In the genomic region with DNA sequence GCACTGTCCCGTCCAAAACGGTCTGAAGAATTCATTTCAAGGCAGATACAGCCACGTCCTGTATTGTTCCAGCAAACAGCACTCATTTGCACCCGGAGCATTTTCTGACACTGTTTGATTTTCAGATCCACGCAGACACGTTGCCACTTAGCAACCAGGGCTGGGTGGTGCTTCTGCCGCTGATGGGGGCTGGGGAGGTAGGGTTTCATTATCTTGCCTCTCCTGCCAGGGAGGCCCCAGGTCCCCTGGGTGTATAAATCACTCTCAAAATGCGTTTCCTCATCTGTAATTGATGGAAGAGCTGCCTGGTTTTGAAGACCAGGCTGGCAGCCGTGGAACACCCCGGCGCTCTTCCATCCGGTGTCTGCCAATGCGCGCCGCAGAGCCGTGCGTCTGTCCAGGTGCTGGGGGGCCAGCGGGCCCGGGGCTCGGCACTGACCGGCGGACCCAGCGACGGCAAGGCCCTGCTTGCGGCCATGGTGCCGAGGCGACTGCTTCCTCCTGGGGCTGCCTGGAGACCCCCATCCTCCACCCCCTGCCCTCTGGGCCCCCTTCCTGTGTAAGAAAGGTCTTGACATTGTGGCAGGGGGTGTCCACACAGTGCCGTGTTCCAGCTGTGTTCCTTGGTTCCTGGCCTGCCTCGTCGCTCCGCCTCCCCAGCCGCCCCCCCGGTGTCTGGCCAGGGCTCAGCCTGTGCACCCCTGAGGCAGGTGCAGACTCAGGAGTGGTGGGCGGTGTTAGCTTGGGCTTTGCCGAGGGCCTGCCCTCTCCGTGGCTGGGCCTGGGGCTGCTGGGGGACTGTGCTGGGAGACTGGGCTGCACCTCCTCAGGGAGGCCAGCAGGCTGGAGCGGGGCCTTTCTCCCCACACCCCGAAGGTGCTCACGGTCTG, we compare ENCODE assay signal across 21 cellular contexts. TPM values are rescaled to one million over a fixed set of nuclear protein-coding genes. Genes with fewer than 3 reads are reported as not detected.
DNase-seq lines count a peak whose midpoint lies in the region; ATAC-seq and TF ChIP-seq lines count a peak whose summit lies in the region.
"Had no signal": no experiment of that assay in that cellular context is flagged by ENCODE, and none has a peak within 500 bp of the region (broad histone marks: within the 10 kb centered on the region; RNA-seq: fewer than 3 reads in every experiment).

No MANE protein-coding gene starts in this region.

- TF ChIP-seq POLR2A in right lobe of liver (IDR thresholded peaks at IDR 0.05): no peak

- no peak for ATAC-seq in right lobe of liver
- no peak for ATAC-seq in HG02763 (IDR thresholded peaks at IDR 0.05; ENCODE audit: unreplicated experiment)
- ATAC-seq in HG02588 (IDR thresholded peaks at IDR 0.05; ENCODE audit: unreplicated experiment): no peak
- ATAC-seq: HCT116 had no signal

- no peaks in the 10 kb centered on the region for H3K79me2 ChIP-seq in neural cell (replicated peaks; ENCODE audit: insufficient read depth, low read length)

- H3K4me2 ChIP-seq in neural cell (ENCODE audit: low read length): peak overlapping the region; percentile 51
- H3K4me2 ChIP-seq: PC-9 had no signal

- H3K27ac ChIP-seq in neural cell (ENCODE audit: low read length): peak overlapping the region; percentile 92
- H3K27ac ChIP-seq in right lobe of liver: no peak overlapping the region
- H3K27ac ChIP-seq: GM23248, PC-9, RWPE1 had no signal

- H3K4me1 ChIP-seq in right lobe of liver: no peaks in the 10 kb centered on the region

- intact Hi-C loops in right lobe of liver (cut with DNase I): no loop called here

- DNase-seq in Ammon's horn (ENCODE audit: low spot score) (peak; percentile 21), DMS153 (lab: John Stamatoyannopoulos, UW) (peak; percentile 32), NCI-H2171 treated with DMSO at 0.1 percent for 48 hours (lab: John Stamatoyannopoulos, UW) (peak; percentile 69), right lobe of liver (no peak)
- DNase-seq: ACHN; CD4-positive, CD25-positive, alpha-beta regulatory T cell; COR-L47; GF-D8; NCI-H1105; NCI-H2029; NCI-H524 treated with DMSO at 0.1 percent for 48 hours; PC-9; SIG-M5; T-helper 1 cell had no signal

- H4K20me1 ChIP-seq in neural cell (ENCODE audit: insufficient read depth): no peaks in the 10 kb centered on the region

- H3K36me3 ChIP-seq in neural cell (ENCODE audit: insufficient read depth, low read length) (no peaks in the 10 kb centered on the region), right lobe of liver (no peaks in the 10 kb centered on the region)

- no peaks in the 10 kb centered on the region for H3F3A ChIP-seq in neural cell (ENCODE audit: insufficient read depth, low read length, poor library complexity, severe bottlenecking)

- H3K9me3 ChIP-seq in neural cell (ENCODE audit: low read length) (peaks cover 17% of the 10 kb centered on the region), right lobe of liver (peaks cover 0 to 8% (median 0%) of the 10 kb centered on the region in 4 donors)

- H3K4me3 ChIP-seq in neural cell (ENCODE audit: low read length): peak overlapping the region; percentile 45
- H3K4me3 ChIP-seq in right lobe of liver: no peak overlapping the region
- H3K4me3 ChIP-seq: GM23248, PC-9 had no signal

- peak; percentile 39 for TF ChIP-seq RAD21 in neural cell (conservative IDR thresholded peaks at IDR 0.05)

- 57% methylated on average over 6 of the region's 39 CpGs for WGBS in right lobe of liver (ENCODE audit: insufficient coverage, low coverage, low lambda C conversion rate, missing lambda C conversion rate)

- H2AFZ ChIP-seq in neural cell (ENCODE audit: low read depth, low read length): no peak overlapping the region
- H2AFZ ChIP-seq: GM23248, PC-9 had no signal

- no peaks in the 10 kb centered on the region for H3K9me2 ChIP-seq in neural cell (ENCODE audit: insufficient read depth, low read length)

- H3K9ac ChIP-seq in neural cell (ENCODE audit: low read length): peak overlapping the region; percentile 72
- H3K9ac ChIP-seq: GM23248 had no signal

- no peak for TF ChIP-seq CTCF in neural cell (IDR thresholded peaks at IDR 0.05; ENCODE audit: poor library complexity, severe bottlenecking)
- no peak for TF ChIP-seq CTCF in right lobe of liver (IDR thresholded peaks at IDR 0.05)

- peak; percentile 82 for TF ChIP-seq EP300 in neural cell (conservative IDR thresholded peaks at IDR 0.05; ENCODE audit: poor library complexity, severe bottlenecking)

- no peaks in the 10 kb centered on the region for H3K27me3 ChIP-seq in neural cell (ENCODE audit: insufficient read depth, low read depth, low read length)
- no peaks in the 10 kb centered on the region for H3K27me3 ChIP-seq in right lobe of liver

TF ChIP-seq in neural cell, 6 proteins besides CTCF, POLR2A, EP300 and RAD21:
- peak; percentile 36 for TF ChIP-seq SMC3 (conservative IDR thresholded peaks at IDR 0.05; ENCODE audit: poor library complexity)
- peak; percentile 77 for TF ChIP-seq POLR2AphosphoS5 (IDR thresholded peaks at IDR 0.05)
- TF ChIP-seq MXI1 (conservative IDR thresholded peaks at IDR 0.05; ENCODE audit: poor library complexity, severe bottlenecking): no peak

RNA-seq across cellular contexts. Expression of gene ADGRA1, which starts 16.6 kb away (rescaled TPM):
- 2.2 and 4.5 TPM in 2 replicates for polyA plus RNA-seq in neural cell
- polyA minus RNA-seq in neural cell: 5.8 and 6.7 TPM in 2 replicates
- under 1 TPM in 5 of 6 experiments, not detected in 1; 0.10 to 0.46 (median 0.16) TPM for total RNA-seq in right lobe of liver
- total RNA-seq: CD4-positive, CD25-positive, alpha-beta regulatory T cell; GM23248; LHCN-M2; PC-9 had no signal
- polyA plus RNA-seq: CD4-positive, CD25-positive, alpha-beta regulatory T cell; GM23248 had no signal

RNA-seq across cellular contexts. Expression of gene KNDC1, which starts 55.7 kb away (rescaled TPM):
- 4.3 and 11.8 TPM in 2 replicates for polyA plus RNA-seq in neural cell
- polyA minus RNA-seq in neural cell: 9.0 and 11.7 TPM in 2 replicates
- 10 to 100 TPM in 2 of 6 experiments, 1 to 10 TPM in 3, under 1 TPM in 1; 0.54 to 11.6 (median 8.2) TPM for total RNA-seq in right lobe of liver
- polyA plus RNA-seq: CD4-positive, CD25-positive, alpha-beta regulatory T cell had no signal

Comparison
In these comparisons a context has a peak if more than half of its experiments do, and no peak if none do; other contexts are left out.
1. DNase-seq: peak in Ammon's horn (single experiment), DMS153 (single experiment) and NCI-H2171 treated with DMSO at 0.1 percent for 48 hours (single experiment); none in right lobe of liver (0 of 3).